In genomic region chr5:109701779-109702178, GRCh38 we compare ENCODE assay signal across 1 cellular context.
A peak's percentile ranks its signal among the peaks of the same experiment; 100 is the strongest.
TF ChIP-seq lines count a peak whose summit lies in the region.

No MANE protein-coding gene starts in this region.

TF ChIP-seq in K562, 482 proteins besides CTCF, POLR2A, EP300 and RAD21:
- TF ChIP-seq NFRKB (IDR thresholded peaks at IDR 0.05; ENCODE audit: low read depth) (0 out of 2 replicates have a peak, but pooled peaks have one; percentile 37), ZNF778 (CRISPR knock-in tag; IDR thresholded peaks at IDR 0.05) (no peak), ZNF407 (IDR thresholded peaks at IDR 0.05; ENCODE audit: low read depth) (no peak), ETV6 (IDR thresholded peaks at IDR 0.05; ENCODE audit: borderline replicate concordance in 1 of 2, low read depth in 2 of 2, low read length in 1 of 2) (no peak), ETV6 (CRISPR knock-in tag; IDR thresholded peaks at IDR 0.05; ENCODE audit: borderline replicate concordance) (no peak), ELF1 (tag; IDR thresholded peaks at IDR 0.05) (no peak), ZNF644 (tag; IDR thresholded peaks at IDR 0.05; ENCODE audit: low read depth) (no peak), MCM3 (IDR thresholded peaks at IDR 0.05) (no peak), NR2C2 (CRISPR knock-in tag; IDR thresholded peaks at IDR 0.05) (no peak), NR2C2 (tag; IDR thresholded peaks at IDR 0.05) (no peak), ESRRB (CRISPR knock-in tag; IDR thresholded peaks at IDR 0.05; ENCODE audit: borderline replicate concordance) (no peak), MAFG (tag; conservative IDR thresholded peaks at IDR 0.05) (0 out of 2 replicates have a peak, but pooled peaks have one; percentile 21), ZNF316 (IDR thresholded peaks at IDR 0.05) (peak; percentile 67), TARDBP (IDR thresholded peaks at IDR 0.05) (no peak), ZNF584 (CRISPR knock-in tag; IDR thresholded peaks at IDR 0.05; ENCODE audit: low read depth) (no peak), KAT7 (CRISPR knock-in tag; IDR thresholded peaks at IDR 0.05; ENCODE audit: borderline replicate concordance) (no peak), PHF8 (IDR thresholded peaks at IDR 0.05; ENCODE audit: borderline replicate concordance, low read length) (no peak), ZNF41 (CRISPR knock-in tag; conservative IDR thresholded peaks at IDR 0.05) (no peak), HDAC3 (IDR thresholded peaks at IDR 0.05; ENCODE audit: borderline replicate concordance, partially characterized antibody) (no peak), RFX7 (CRISPR knock-in tag; IDR thresholded peaks at IDR 0.05) (no peak), SRF (CRISPR knock-in tag; IDR thresholded peaks at IDR 0.05) (no peak), BRF2 (IDR thresholded peaks at IDR 0.05; ENCODE audit: borderline replicate concordance, insufficient read depth, insufficient read length) (no peak), XRCC4 (IDR thresholded peaks at IDR 0.05; ENCODE audit: extremely low read depth, insufficient read depth, insufficient read length) (no peak), CBFB (CRISPR knock-in tag; IDR thresholded peaks at IDR 0.05) (no peak), ARID3B (CRISPR knock-in tag; IDR thresholded peaks at IDR 0.05; ENCODE audit: borderline replicate concordance) (no peak), ZSCAN32 (CRISPR knock-in tag; IDR thresholded peaks at IDR 0.05) (no peak), E2F3 (CRISPR knock-in tag; IDR thresholded peaks at IDR 0.05) (no peak), KDM4B (IDR thresholded peaks at IDR 0.05; ENCODE audit: borderline replicate concordance in 2 of 2, low read depth in 1 of 2) (no peak), TOE1 (IDR thresholded peaks at IDR 0.05; ENCODE audit: borderline replicate concordance) (no peak), TOE1 (CRISPR knock-in tag; IDR thresholded peaks at IDR 0.05; ENCODE audit: borderline replicate concordance, low read depth) (no peak), CTBP1 (IDR thresholded peaks at IDR 0.05; ENCODE audit: borderline replicate concordance) (no peak), BACH1 (tag; IDR thresholded peaks at IDR 0.05) (no peak), ATF3 (IDR thresholded peaks at IDR 0.05) (0 out of 2 replicates have a peak, but pooled peaks have one; percentile 8), ATF3 (CRISPR knock-in tag; conservative IDR thresholded peaks at IDR 0.05) (no peak), BDP1 (IDR thresholded peaks at IDR 0.05; ENCODE audit: insufficient read depth, insufficient read length) (no peak), CHD1 (IDR thresholded peaks at IDR 0.05; ENCODE audit: low read length) (no peak), C11orf30 (IDR thresholded peaks at IDR 0.05; ENCODE audit: low read depth) (peak; percentile 29; the same call in 1 of the 2 replicates)
